8 cellular contexts compared by ENCODE assay signal in the genomic region with DNA sequence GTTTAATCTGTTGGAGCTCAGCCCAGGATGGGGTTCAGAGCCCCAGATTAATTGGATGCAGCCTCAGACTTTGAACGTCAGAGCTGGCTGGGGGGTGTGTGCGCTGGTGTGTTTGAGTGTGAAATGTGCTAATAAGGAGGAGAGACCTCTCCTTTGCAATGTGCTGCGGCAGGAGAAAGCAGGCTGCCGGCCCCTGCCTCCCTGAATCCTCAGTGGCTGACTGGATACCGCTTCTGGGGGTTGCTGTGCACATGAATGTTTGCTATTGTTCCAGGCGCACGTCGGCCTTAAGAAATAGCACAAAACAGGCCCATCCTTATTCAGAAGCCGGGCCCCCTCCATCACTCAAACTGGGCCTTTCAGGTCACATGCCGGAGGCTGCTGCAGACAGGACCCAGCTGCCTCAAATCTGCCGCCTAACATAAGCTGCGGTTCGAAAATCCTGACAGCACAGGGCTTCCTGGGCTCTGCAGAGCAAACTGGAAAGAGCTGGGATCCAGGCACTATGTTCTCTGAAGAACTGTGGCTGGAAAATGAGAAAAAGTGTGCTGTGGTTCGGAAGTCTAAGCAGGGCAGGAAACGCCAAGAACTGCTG.
DNase-seq lines count a peak whose midpoint lies in the region; ATAC-seq and TF ChIP-seq lines count a peak whose summit lies in the region.
"Had no signal": no experiment of that assay in that cellular context is flagged by ENCODE, and none has a peak within 500 bp of the region (broad histone marks: within the 10 kb centered on the region; RNA-seq: fewer than 3 reads in every experiment).

No MANE protein-coding gene starts in this region.

- no peak overlapping the region for H2BK120ac ChIP-seq in neuronal stem cell (ENCODE audit: low read depth, low read length)

- H3K9ac ChIP-seq in neuronal stem cell (ENCODE audit: low read depth, low read length, poor library complexity): no peak overlapping the region

- intact Hi-C loops in right cardiac atrium (cut with DNase I): no loop called here
- intact Hi-C loops in vagina (cut with DNase I): no loop called here

- no peak overlapping the region for H3K14ac ChIP-seq in neuronal stem cell (ENCODE audit: low read length)

- no peak overlapping the region for H2BK5ac ChIP-seq in neuronal stem cell (ENCODE audit: low read length)

- H3K9me3 ChIP-seq in right cardiac atrium (ENCODE audit: control insufficient read depth, low read length) (no peaks in the 10 kb centered on the region), neuronal stem cell (replicated peaks in 1 of 2; ENCODE audit: control insufficient read depth in 2 of 2, insufficient read depth in 1 of 2, low read depth in 1 of 2, low read length in 2 of 2) (no peaks in the 10 kb centered on the region), vagina (no peaks in the 10 kb centered on the region)

- DNase-seq in cerebellar cortex (ENCODE audit: low spot score) (peak; percentile 51), right cardiac atrium (peak; percentile 21 to 75 (median 65)), neuronal stem cell (ENCODE audit: low spot score) (peak; percentile 54), vagina (ENCODE audit: extremely low spot score in 2 of 2) (no peak), COLO668 (lab: John Stamatoyannopoulos, UW; ENCODE audit: unreplicated experiment) (no peak), NCI-H2171 treated with DMSO at 0.1 percent for 48 hours (lab: John Stamatoyannopoulos, UW) (no peak)
- DNase-seq: activated CD4-positive, alpha-beta T cell treated with anti-CD3 and anti-CD28 coated beads for 48 hours had no signal

- TF ChIP-seq CTCF in vagina (IDR thresholded peaks at IDR 0.05): no peak

- WGBS in right cardiac atrium: 45% methylated on average over 15 of the region's 15 CpGs
- no CpG with 5 or more reads among the region's 15 CpGs for WGBS in neuronal stem cell (ENCODE audit: extremely low coverage in 2 of 2, insufficient read length in 2 of 2, insufficient replicate concordance in 1 of 2), 2 donors

- peak overlapping the region; percentile 15 for H3K18ac ChIP-seq in neuronal stem cell (ENCODE audit: low read length)

- H3K27me3 ChIP-seq in right cardiac atrium (ENCODE audit: control insufficient read depth, insufficient read depth): no peaks in the 10 kb centered on the region
- peaks cover 0 to 26% (median 0%) of the 10 kb centered on the region in 3 experiments for H3K27me3 ChIP-seq in neuronal stem cell (ENCODE audit: control insufficient read depth in 3 of 3, insufficient read depth in 3 of 3, low read depth in 1 of 3, low read length in 3 of 3)
- H3K27me3 ChIP-seq in vagina: no peaks in the 10 kb centered on the region

- no peaks in the 10 kb centered on the region for H3K79me1 ChIP-seq in neuronal stem cell (ENCODE audit: low read depth, low read length)

- H2AFZ ChIP-seq in neuronal stem cell (ENCODE audit: low read length): peak overlapping the region; percentile 76

- H3K4me3 ChIP-seq in right cardiac atrium (ENCODE audit: low read length) (peak overlapping the region; percentile 34), neuronal stem cell (ENCODE audit: low read length in 2 of 2) (peak overlapping the region in 1 of 2 donors; percentile 34), vagina (peak overlapping the region in 1 of 2 donors; percentile 14)

- no peaks in the 10 kb centered on the region for H3K4me1 ChIP-seq in right cardiac atrium (ENCODE audit: control insufficient read depth, insufficient read depth, low read length)
- peaks cover 22 to 28% of the 10 kb centered on the region in 2 donors for H3K4me1 ChIP-seq in neuronal stem cell (ENCODE audit: control insufficient read depth in 2 of 2, insufficient read depth in 1 of 2, low read depth in 1 of 2, low read length in 2 of 2)
- H3K4me1 ChIP-seq in vagina: peaks cover 8% of the 10 kb centered on the region

- H3K4ac ChIP-seq in neuronal stem cell (ENCODE audit: low read length): no peak overlapping the region

- no peak overlapping the region for H2AK5ac ChIP-seq in neuronal stem cell (ENCODE audit: low read depth, low read length)

- H3K27ac ChIP-seq in right cardiac atrium (ENCODE audit: low read length): peak overlapping the region; percentile 53
- peak overlapping the region; percentile 69 for H3K27ac ChIP-seq in neuronal stem cell (replicated peaks; ENCODE audit: low read length)
- peak overlapping the region; percentile 30 for H3K27ac ChIP-seq in vagina

- no peaks in the 10 kb centered on the region for H3K36me3 ChIP-seq in neuronal stem cell (replicated peaks in 1 of 2; ENCODE audit: control insufficient read depth in 2 of 2, insufficient read depth in 2 of 2, low read length in 2 of 2)
- no peaks in the 10 kb centered on the region for H3K36me3 ChIP-seq in vagina

- no peak overlapping the region for H4K8ac ChIP-seq in neuronal stem cell (ENCODE audit: low read depth, low read length)

- ATAC-seq in right cardiac atrium (peak; percentile 48 to 67), HG02852 (IDR thresholded peaks at IDR 0.05; ENCODE audit: unreplicated experiment) (no peak)

- no peak overlapping the region for H4K91ac ChIP-seq in neuronal stem cell (ENCODE audit: low read depth, low read length, poor library complexity)

- H3K4me2 ChIP-seq in neuronal stem cell (ENCODE audit: insufficient read depth, low read length, poor library complexity, severe bottlenecking): no peak overlapping the region

- H2BK15ac ChIP-seq in neuronal stem cell (ENCODE audit: low read length): no peak overlapping the region

- H2BK12ac ChIP-seq in neuronal stem cell (ENCODE audit: low read length): no peak overlapping the region

- H3K23ac ChIP-seq in neuronal stem cell (ENCODE audit: low read depth, low read length, poor library complexity): no peak overlapping the region

- TF ChIP-seq POLR2A in vagina (IDR thresholded peaks at IDR 0.05): no peak

Comparison
In these comparisons a context has a peak if more than half of its experiments do, and no peak if none do; other contexts are left out.
1. DNase-seq: peak in cerebellar cortex (single experiment), right cardiac atrium (3 of 3) and neuronal stem cell (single experiment); none in vagina (0 of 2), COLO668 (single experiment) and NCI-H2171 treated with DMSO at 0.1 percent for 48 hours (single experiment).
2. Peak in every context shown above with its lines, with median percentiles within 50 percentile points of each other: H3K27ac ChIP-seq.